Comparison of ENCODE assay signal across 1 cellular context in the genomic region with DNA sequence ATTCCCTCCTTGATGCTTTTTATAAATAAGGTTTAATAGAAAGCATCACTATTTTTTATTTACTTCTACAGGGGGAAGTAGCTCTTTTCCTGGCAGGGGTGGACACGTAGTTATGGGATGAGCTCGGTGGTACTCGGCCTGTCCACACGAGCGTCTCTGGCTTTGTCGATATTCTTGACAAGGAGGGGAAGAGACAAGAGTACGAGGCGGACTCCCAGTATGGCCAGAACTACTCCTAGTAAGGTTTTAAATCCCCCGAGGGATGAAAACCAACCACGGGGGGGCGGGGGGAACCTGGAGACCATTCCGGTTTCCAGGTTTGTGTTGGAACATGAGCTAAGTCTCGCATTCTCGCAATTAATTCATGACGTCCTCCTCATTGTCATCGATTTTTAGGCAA.
TF ChIP-seq lines count a peak whose summit lies in the region.

No MANE protein-coding gene starts in this region.

TF ChIP-seq in K562, 482 proteins besides CTCF, POLR2A, EP300 and RAD21:
- TF ChIP-seq SLC30A9 (CRISPR knock-in tag; IDR thresholded peaks at IDR 0.05) (no peak), ZFX (CRISPR knock-in tag; IDR thresholded peaks at IDR 0.05) (no peak), ZNF384 (IDR thresholded peaks at IDR 0.05; ENCODE audit: low read depth, low read length) (no peak), NR2C2 (CRISPR knock-in tag; IDR thresholded peaks at IDR 0.05) (no peak), NR2C2 (tag; IDR thresholded peaks at IDR 0.05) (no peak), POLR2H (tag; IDR thresholded peaks at IDR 0.05; ENCODE audit: low read depth) (peak; percentile 11; the same call in 1 of the 2 replicates), MYC (IDR thresholded peaks at IDR 0.05; ENCODE audit: low read depth, low read length) (no peak), MYC (CRISPR knock-in tag; IDR thresholded peaks at IDR 0.05; ENCODE audit: borderline replicate concordance, low read depth) (no peak), MAZ (CRISPR knock-in tag; conservative IDR thresholded peaks at IDR 0.05 in 1 of 2, IDR thresholded peaks at IDR 0.05 in 1 of 2) (0 out of 4 replicates have a peak, but pooled peaks of 1 of the 2 experiments have one; percentile 4), CTBP1 (IDR thresholded peaks at IDR 0.05; ENCODE audit: borderline replicate concordance) (peak; percentile 4; the same call in 1 of the 2 replicates), PML (IDR thresholded peaks at IDR 0.05; ENCODE audit: low read length) (0 out of 2 replicates have a peak, but pooled peaks have one; percentile 6), ZSCAN29 (IDR thresholded peaks at IDR 0.05) (no peak), SNRNP70 (optimal IDR thresholded peaks at IDR 0.05; ENCODE audit: low read depth, low read length) (no peak), RBFOX2 (IDR thresholded peaks at IDR 0.05; ENCODE audit: low read depth, low read length) (peak; percentile 5; the same call in 1 of the 2 replicates), PTBP1 (IDR thresholded peaks at IDR 0.05; ENCODE audit: low read depth, low read length) (no peak), ZNF785 (CRISPR knock-in tag; IDR thresholded peaks at IDR 0.05) (no peak), RBM17 (IDR thresholded peaks at IDR 0.05; ENCODE audit: borderline replicate concordance, low read depth, low read length) (no peak), ARNT (IDR thresholded peaks at IDR 0.05) (0 out of 4 replicates have a peak, but pooled peaks of 1 of the 2 experiments have one; percentile 6), ZNF583 (CRISPR knock-in tag; IDR thresholded peaks at IDR 0.05) (no peak)
- TF ChIP-seq, protein P1, sequence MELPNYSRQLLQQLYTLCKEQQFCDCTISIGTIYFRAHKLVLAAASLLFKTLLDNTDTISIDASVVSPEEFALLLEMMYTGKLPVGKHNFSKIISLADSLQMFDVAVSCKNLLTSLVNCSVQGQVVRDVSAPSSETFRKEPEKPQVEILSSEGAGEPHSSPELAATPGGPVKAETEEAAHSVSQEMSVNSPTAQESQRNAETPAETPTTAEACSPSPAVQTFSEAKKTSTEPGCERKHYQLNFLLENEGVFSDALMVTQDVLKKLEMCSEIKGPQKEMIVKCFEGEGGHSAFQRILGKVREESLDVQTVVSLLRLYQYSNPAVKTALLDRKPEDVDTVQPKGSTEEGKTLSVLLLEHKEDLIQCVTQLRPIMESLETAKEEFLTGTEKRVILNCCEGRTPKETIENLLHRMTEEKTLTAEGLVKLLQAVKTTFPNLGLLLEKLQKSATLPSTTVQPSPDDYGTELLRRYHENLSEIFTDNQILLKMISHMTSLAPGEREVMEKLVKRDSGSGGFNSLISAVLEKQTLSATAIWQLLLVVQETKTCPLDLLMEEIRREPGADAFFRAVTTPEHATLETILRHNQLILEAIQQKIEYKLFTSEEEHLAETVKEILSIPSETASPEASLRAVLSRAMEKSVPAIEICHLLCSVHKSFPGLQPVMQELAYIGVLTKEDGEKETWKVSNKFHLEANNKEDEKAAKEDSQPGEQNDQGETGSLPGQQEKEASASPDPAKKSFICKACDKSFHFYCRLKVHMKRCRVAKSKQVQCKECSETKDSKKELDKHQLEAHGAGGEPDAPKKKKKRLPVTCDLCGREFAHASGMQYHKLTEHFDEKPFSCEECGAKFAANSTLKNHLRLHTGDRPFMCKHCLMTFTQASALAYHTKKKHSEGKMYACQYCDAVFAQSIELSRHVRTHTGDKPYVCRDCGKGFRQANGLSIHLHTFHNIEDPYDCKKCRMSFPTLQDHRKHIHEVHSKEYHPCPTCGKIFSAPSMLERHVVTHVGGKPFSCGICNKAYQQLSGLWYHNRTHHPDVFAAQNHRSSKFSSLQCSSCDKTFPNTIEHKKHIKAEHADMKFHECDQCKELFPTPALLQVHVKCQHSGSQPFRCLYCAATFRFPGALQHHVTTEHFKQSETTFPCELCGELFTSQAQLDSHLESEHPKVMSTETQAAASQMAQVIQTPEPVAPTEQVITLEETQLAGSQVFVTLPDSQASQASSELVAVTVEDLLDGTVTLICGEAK (IDR thresholded peaks at IDR 0.05): no peak
- TF ChIP-seq, protein P1 (CRISPR knock-in tag; IDR thresholded peaks at IDR 0.05): no peak
- TF ChIP-seq, protein P2, sequence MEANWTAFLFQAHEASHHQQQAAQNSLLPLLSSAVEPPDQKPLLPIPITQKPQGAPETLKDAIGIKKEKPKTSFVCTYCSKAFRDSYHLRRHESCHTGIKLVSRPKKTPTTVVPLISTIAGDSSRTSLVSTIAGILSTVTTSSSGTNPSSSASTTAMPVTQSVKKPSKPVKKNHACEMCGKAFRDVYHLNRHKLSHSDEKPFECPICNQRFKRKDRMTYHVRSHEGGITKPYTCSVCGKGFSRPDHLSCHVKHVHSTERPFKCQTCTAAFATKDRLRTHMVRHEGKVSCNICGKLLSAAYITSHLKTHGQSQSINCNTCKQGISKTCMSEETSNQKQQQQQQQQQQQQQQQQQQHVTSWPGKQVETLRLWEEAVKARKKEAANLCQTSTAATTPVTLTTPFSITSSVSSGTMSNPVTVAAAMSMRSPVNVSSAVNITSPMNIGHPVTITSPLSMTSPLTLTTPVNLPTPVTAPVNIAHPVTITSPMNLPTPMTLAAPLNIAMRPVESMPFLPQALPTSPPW (CRISPR knock-in tag; IDR thresholded peaks at IDR 0.05): peak; percentile 59
- TF ChIP-seq, protein P3, sequence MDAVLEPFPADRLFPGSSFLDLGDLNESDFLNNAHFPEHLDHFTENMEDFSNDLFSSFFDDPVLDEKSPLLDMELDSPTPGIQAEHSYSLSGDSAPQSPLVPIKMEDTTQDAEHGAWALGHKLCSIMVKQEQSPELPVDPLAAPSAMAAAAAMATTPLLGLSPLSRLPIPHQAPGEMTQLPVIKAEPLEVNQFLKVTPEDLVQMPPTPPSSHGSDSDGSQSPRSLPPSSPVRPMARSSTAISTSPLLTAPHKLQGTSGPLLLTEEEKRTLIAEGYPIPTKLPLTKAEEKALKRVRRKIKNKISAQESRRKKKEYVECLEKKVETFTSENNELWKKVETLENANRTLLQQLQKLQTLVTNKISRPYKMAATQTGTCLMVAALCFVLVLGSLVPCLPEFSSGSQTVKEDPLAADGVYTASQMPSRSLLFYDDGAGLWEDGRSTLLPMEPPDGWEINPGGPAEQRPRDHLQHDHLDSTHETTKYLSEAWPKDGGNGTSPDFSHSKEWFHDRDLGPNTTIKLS (IDR thresholded peaks at IDR 0.05; ENCODE audit: borderline replicate concordance, low read depth): 0 out of 2 replicates have a peak, but pooled peaks have one; percentile 2
- TF ChIP-seq, protein P4, sequence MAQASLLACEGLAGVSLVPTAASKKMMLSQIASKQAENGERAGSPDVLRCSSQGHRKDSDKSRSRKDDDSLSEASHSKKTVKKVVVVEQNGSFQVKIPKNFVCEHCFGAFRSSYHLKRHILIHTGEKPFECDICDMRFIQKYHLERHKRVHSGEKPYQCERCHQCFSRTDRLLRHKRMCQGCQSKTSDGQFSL (CRISPR knock-in tag; IDR thresholded peaks at IDR 0.05): no peak
- TF ChIP-seq, protein P4 (tag; IDR thresholded peaks at IDR 0.05): peak in 1 of 2 experiments; percentile 67; a peak in 2 of 4 replicates
- TF ChIP-seq, protein P5, sequence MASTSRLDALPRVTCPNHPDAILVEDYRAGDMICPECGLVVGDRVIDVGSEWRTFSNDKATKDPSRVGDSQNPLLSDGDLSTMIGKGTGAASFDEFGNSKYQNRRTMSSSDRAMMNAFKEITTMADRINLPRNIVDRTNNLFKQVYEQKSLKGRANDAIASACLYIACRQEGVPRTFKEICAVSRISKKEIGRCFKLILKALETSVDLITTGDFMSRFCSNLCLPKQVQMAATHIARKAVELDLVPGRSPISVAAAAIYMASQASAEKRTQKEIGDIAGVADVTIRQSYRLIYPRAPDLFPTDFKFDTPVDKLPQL (IDR thresholded peaks at IDR 0.05; ENCODE audit: extremely low read depth, insufficient read length): no peak
- TF ChIP-seq, protein P6, sequence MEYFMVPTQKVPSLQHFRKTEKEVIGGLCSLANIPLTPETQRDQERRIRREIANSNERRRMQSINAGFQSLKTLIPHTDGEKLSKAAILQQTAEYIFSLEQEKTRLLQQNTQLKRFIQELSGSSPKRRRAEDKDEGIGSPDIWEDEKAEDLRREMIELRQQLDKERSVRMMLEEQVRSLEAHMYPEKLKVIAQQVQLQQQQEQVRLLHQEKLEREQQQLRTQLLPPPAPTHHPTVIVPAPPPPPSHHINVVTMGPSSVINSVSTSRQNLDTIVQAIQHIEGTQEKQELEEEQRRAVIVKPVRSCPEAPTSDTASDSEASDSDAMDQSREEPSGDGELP (CRISPR knock-in tag; IDR thresholded peaks at IDR 0.05; ENCODE audit: borderline replicate concordance): no peak
